ENCODE assay signal across 14 cellular contexts in genomic region chr10:74576586-74576985, GRCh38.
A peak's percentile ranks its signal among the peaks of the same experiment; 100 is the strongest.
DNase-seq lines count a peak whose midpoint lies in the region; ATAC-seq, FAIRE-seq and TF ChIP-seq lines count a peak whose summit lies in the region.
"Had no signal": no experiment of that assay in that cellular context is flagged by ENCODE, and none has a peak within 500 bp of the region (broad histone marks: within the 10 kb centered on the region; RNA-seq: fewer than 3 reads in every experiment).

No MANE protein-coding gene starts in this region.

- H3K27me3 Mint-ChIP-seq in activated CD8-positive, alpha-beta T cell treated with anti-CD3 and anti-CD28 coated beads for 36 hours: no peaks in the 10 kb centered on the region
- no peaks in the 10 kb centered on the region for H3K27me3 Mint-ChIP-seq in activated CD8-positive, alpha-beta T cell treated with anti-CD3 and anti-CD28 coated beads, Interleukin-2, amount 10 ng/mL, durations not matched to agents 7 days and 5 days (ENCODE audit: low read depth)
- no peaks in the 10 kb centered on the region for H3K27me3 Mint-ChIP-seq in activated naive CD8-positive, alpha-beta T cell treated with anti-CD3 and anti-CD28 coated beads for 36 hours
- H3K27me3 Mint-ChIP-seq: CD4-positive, alpha-beta memory T cell had no signal

- peaks cover 47% of the 10 kb centered on the region for H3K36me3 Mint-ChIP-seq in activated CD8-positive, alpha-beta T cell treated with anti-CD3 and anti-CD28 coated beads for 36 hours (ENCODE audit: low read depth)
- H3K36me3 Mint-ChIP-seq in activated CD8-positive, alpha-beta T cell treated with anti-CD3 and anti-CD28 coated beads, Interleukin-2, amount 10 ng/mL, durations not matched to agents 7 days and 5 days (ENCODE audit: low read depth): peaks cover 42% of the 10 kb centered on the region
- H3K36me3 Mint-ChIP-seq in activated naive CD8-positive, alpha-beta T cell treated with anti-CD3 and anti-CD28 coated beads for 36 hours: peaks cover 62% of the 10 kb centered on the region

- H3K9me3 Mint-ChIP-seq in activated CD8-positive, alpha-beta T cell treated with anti-CD3 and anti-CD28 coated beads for 36 hours: peaks cover 11% of the 10 kb centered on the region
- H3K9me3 Mint-ChIP-seq in activated CD8-positive, alpha-beta T cell treated with anti-CD3 and anti-CD28 coated beads, Interleukin-2, amount 10 ng/mL, durations not matched to agents 7 days and 5 days (ENCODE audit: insufficient read depth): peaks cover 4% of the 10 kb centered on the region
- peaks cover 15% of the 10 kb centered on the region for H3K9me3 Mint-ChIP-seq in activated naive CD8-positive, alpha-beta T cell treated with anti-CD3 and anti-CD28 coated beads for 36 hours

- POLR2A ChIA-PET in activated CD8-positive, alpha-beta T cell treated with anti-CD3 and anti-CD28 coated beads for 36 hours (lab: Charles Lee): no interaction called here
- POLR2A ChIA-PET in activated CD8-positive, alpha-beta T cell treated with anti-CD3 and anti-CD28 coated beads, Interleukin-2, amount 10 ng/mL, durations not matched to agents 7 days and 5 days (lab: Charles Lee): no interaction called here

- peak; percentile 64 for FAIRE-seq in H54 (lab: Jason Lieb, UNC)
- FAIRE-seq: H1 had no signal

- no peak for TF ChIP-seq POLR2A in H54 (IDR thresholded peaks at IDR 0.05; ENCODE audit: low read depth, low read length)

- H3K27ac Mint-ChIP-seq in activated CD8-positive, alpha-beta T cell treated with anti-CD3 and anti-CD28 coated beads for 36 hours: peak overlapping the region; percentile 56
- no peak overlapping the region for H3K27ac Mint-ChIP-seq in activated CD8-positive, alpha-beta T cell treated with anti-CD3 and anti-CD28 coated beads, Interleukin-2, amount 10 ng/mL, durations not matched to agents 7 days and 5 days
- H3K27ac Mint-ChIP-seq in activated naive CD8-positive, alpha-beta T cell treated with anti-CD3 and anti-CD28 coated beads for 36 hours: peak overlapping the region; percentile 26
- H3K27ac Mint-ChIP-seq: CD14-positive monocyte had no signal

- CTCF ChIA-PET in activated CD8-positive, alpha-beta T cell treated with anti-CD3 and anti-CD28 coated beads for 36 hours (lab: Charles Lee): no interaction called here
- CTCF ChIA-PET in activated CD8-positive, alpha-beta T cell treated with anti-CD3 and anti-CD28 coated beads, Interleukin-2, amount 10 ng/mL, durations not matched to agents 7 days and 5 days (lab: Charles Lee): no interaction called here

- TF ChIP-seq CTCF in activated CD8-positive, alpha-beta T cell treated with anti-CD3 and anti-CD28 coated beads for 36 hours (IDR thresholded peaks at IDR 0.05): no peak
- TF ChIP-seq CTCF in GM13976 (IDR thresholded peaks at IDR 0.05; ENCODE audit: borderline replicate concordance, control extremely low read depth, extremely low read depth, insufficient read depth, missing control alignments): no peak

- intact Hi-C loops in activated CD8-positive, alpha-beta T cell treated with anti-CD3 and anti-CD28 coated beads for 36 hours (cut with micrococcal nuclease): no loop called here

- no peak for DNase-seq in activated CD8-positive, alpha-beta T cell treated with anti-CD3 and anti-CD28 coated beads for 36 hours
- DNase-seq in activated CD8-positive, alpha-beta T cell treated with anti-CD3 and anti-CD28 coated beads, Interleukin-2, amount 10 ng/mL, durations not matched to agents 7 days and 5 days: no peak
- DNase-seq in H54 (ENCODE audit: insufficient read length, low spot score) (no peak), GM13976 (ENCODE audit: low spot score) (no peak), NCI-H2227 treated with DMSO at 0.1 percent for 48 hours (lab: John Stamatoyannopoulos, UW) (no peak)
- no peak for DNase-seq in activated naive CD8-positive, alpha-beta T cell treated with anti-CD3 and anti-CD28 coated beads for 36 hours
- no peak for DNase-seq in activated effector memory CD4-positive, alpha-beta T cell treated with Interleukin-2 at 50 U/mL for 16 hours
- DNase-seq: 8988T; CD4-positive, alpha-beta memory T cell; DMS153; DMS79; GDM1 had no signal

- in situ Hi-C loops in GM13976 (cut with MboI; ENCODE audit: low sequenced_read_pairs, unreplicated experiment): no loop called here

- ATAC-seq in activated CD8-positive, alpha-beta T cell treated with anti-CD3 and anti-CD28 coated beads for 36 hours: peak; percentile 30
- no peak for ATAC-seq in activated CD8-positive, alpha-beta T cell treated with anti-CD3 and anti-CD28 coated beads, Interleukin-2, amount 10 ng/mL, durations not matched to agents 7 days and 5 days

- H3K4me3 Mint-ChIP-seq in activated CD8-positive, alpha-beta T cell treated with anti-CD3 and anti-CD28 coated beads for 36 hours: no peak overlapping the region
- H3K4me3 Mint-ChIP-seq in activated CD8-positive, alpha-beta T cell treated with anti-CD3 and anti-CD28 coated beads, Interleukin-2, amount 10 ng/mL, durations not matched to agents 7 days and 5 days: no peak overlapping the region
- H3K4me3 Mint-ChIP-seq in activated naive CD8-positive, alpha-beta T cell treated with anti-CD3 and anti-CD28 coated beads for 36 hours: no peak overlapping the region
- H3K4me3 Mint-ChIP-seq: CD14-positive monocyte; CD4-positive, alpha-beta memory T cell had no signal

- peaks cover 24% of the 10 kb centered on the region for H3K4me1 Mint-ChIP-seq in activated CD8-positive, alpha-beta T cell treated with anti-CD3 and anti-CD28 coated beads for 36 hours (ENCODE audit: low read depth)
- H3K4me1 Mint-ChIP-seq in activated CD8-positive, alpha-beta T cell treated with anti-CD3 and anti-CD28 coated beads, Interleukin-2, amount 10 ng/mL, durations not matched to agents 7 days and 5 days (ENCODE audit: low read depth): no peaks in the 10 kb centered on the region
- H3K4me1 Mint-ChIP-seq in activated naive CD8-positive, alpha-beta T cell treated with anti-CD3 and anti-CD28 coated beads for 36 hours: peaks cover 21% of the 10 kb centered on the region
- H3K4me1 Mint-ChIP-seq: CD14-positive monocyte had no signal
